ENCODE assay signal across 8 cellular contexts in the genomic region with DNA sequence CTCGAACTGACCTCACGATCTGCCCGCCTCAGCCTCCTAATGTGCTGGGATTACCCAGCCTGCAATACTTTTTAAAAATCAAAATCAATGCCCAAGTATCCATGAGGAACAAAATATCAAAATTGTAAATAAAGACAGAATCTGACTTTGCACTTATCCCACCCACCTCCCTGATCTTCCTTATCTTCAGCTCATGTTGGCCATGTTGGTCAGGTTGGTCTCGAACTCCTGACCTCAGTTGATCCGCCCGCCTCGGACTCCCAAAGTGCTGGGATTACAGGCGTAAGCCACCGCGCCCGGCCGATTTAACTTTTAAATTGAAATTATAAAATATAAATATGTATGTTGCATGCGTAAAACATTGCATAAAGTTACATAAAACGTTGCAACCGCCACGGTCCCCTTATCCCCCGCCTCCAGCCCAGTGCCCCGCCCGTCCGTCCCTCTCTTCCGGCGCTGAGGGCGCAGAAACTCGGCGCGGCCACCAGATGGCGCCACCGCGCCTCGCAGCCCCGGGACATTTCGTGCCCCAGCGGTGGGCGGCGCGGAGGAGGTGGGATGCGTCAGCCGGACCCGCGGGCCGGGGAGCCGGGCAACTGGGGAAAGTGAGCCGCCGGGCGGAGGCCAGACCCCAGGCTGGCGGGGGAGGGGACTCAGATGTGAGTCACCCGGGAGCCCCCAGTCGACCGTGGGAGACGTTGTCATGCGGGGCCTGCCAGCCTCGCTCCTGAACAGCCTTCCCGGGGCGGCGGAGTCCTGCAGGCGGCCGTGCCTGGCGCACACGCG. TPM values are rescaled to one million over a fixed set of nuclear protein-coding genes. Genes with fewer than 3 reads are reported as not detected.
DNase-seq lines count a peak whose midpoint lies in the region; ATAC-seq and TF ChIP-seq lines count a peak whose summit lies in the region.

No MANE protein-coding gene starts in this region.

- peaks cover 17% of the 10 kb centered on the region for H4K20me1 ChIP-seq in hepatocyte (ENCODE audit: insufficient read depth, poor library complexity, severe bottlenecking)

- H3K4me1 ChIP-seq in ascending aorta (peaks cover 3 to 14% of the 10 kb centered on the region in 2 donors), hepatocyte (ENCODE audit: insufficient read depth) (peaks cover 20% of the 10 kb centered on the region), aorta (ENCODE audit: control insufficient read depth in 1 of 2, insufficient read depth in 2 of 2, low read length in 2 of 2) (no peaks in the 10 kb centered on the region)

- WGBS in hepatocyte (ENCODE audit: low lambda C conversion rate, missing lambda C conversion rate) = 12% methylated on average over 57 of the region's 60 CpGs
- WGBS in aorta, 2 donors = 6 to 8% methylated on average over 50 to 60 of the region's 60 CpGs

- H3K36me3 ChIP-seq in ascending aorta = peaks cover 11 to 15% of the 10 kb centered on the region in 2 donors
- no peaks in the 10 kb centered on the region for H3K36me3 ChIP-seq in hepatocyte (replicated peaks; ENCODE audit: insufficient read depth, low read depth)
- H3K36me3 ChIP-seq in aorta (ENCODE audit: control insufficient read depth in 1 of 2, insufficient read depth in 2 of 2, low read length in 1 of 2) = no peaks in the 10 kb centered on the region

- no peaks in the 10 kb centered on the region for H3K9me3 ChIP-seq in ascending aorta
- H3K9me3 ChIP-seq in hepatocyte (ENCODE audit: low read depth) = no peaks in the 10 kb centered on the region
- no peaks in the 10 kb centered on the region for H3K9me3 ChIP-seq in aorta (ENCODE audit: control insufficient read depth, low read length)

- H2AFZ ChIP-seq in hepatocyte = peak overlapping the region; percentile 28

- H3K4me3 ChIP-seq in ascending aorta (peak overlapping the region; percentile 94 to 98), hepatocyte (peak overlapping the region; percentile 15), retinal pigment epithelial cell (ENCODE audit: low read length) (peak overlapping the region; percentile 60), aorta (ENCODE audit: low read length in 2 of 2) (peak overlapping the region in 1 of 2 donors; percentile 42)

- peak overlapping the region; percentile 88 to 95 for H3K27ac ChIP-seq in ascending aorta
- H3K27ac ChIP-seq in hepatocyte = peak overlapping the region; percentile 75
- peak overlapping the region in 1 of 2 donors; percentile 95 for H3K27ac ChIP-seq in aorta (ENCODE audit: low read depth in 1 of 2, low read length in 2 of 2)

- DNase-seq in D341Med (ENCODE audit: low spot score) = peak; percentile 94
- DNase-seq in GOT3 (lab: John Stamatoyannopoulos, UW) = peak; percentile 84
- peak; percentile 37 for DNase-seq in NCI-H1092 (lab: John Stamatoyannopoulos, UW)
- peak; percentile 75 to 83 (median 79) for DNase-seq in T-helper 2 cell
- DNase-seq in ascending aorta (ENCODE audit: low spot score in 2 of 2) = peak; percentile 71 to 96
- DNase-seq in hepatocyte (ENCODE audit: low spot score) = peak; percentile 96
- DNase-seq in retinal pigment epithelial cell (ENCODE audit: low read depth) = no peak
- DNase-seq in aorta = peak; percentile 93 to 97

- TF ChIP-seq CTCF in ascending aorta (IDR thresholded peaks at IDR 0.05) (peak; percentile 96 to 100 (median 99)), hepatocyte (IDR thresholded peaks at IDR 0.05; ENCODE audit: poor library complexity) (peak; percentile 99), retinal pigment epithelial cell (conservative IDR thresholded peaks at IDR 0.05; ENCODE audit: low read depth, low read length) (peak; percentile 80)

- H3K9me2 ChIP-seq in hepatocyte (replicated peaks; ENCODE audit: insufficient read depth) = no peaks in the 10 kb centered on the region

- peak; percentile 79 for ATAC-seq in aorta (ENCODE audit: low FRiP score)

- intact Hi-C loops in ascending aorta (cut with DNase I) (loop anchor here (1.0 to 5.0 kb wide), 7 partner anchors 50 to 163 kb away; no protein-coding TSS in a partner anchor), aorta (cut with DNase I) (loop anchor here (1.0 to 2.0 kb wide), 4 partner anchors 104 to 137 kb away; no protein-coding TSS in a partner anchor)

- H3K4me2 ChIP-seq in hepatocyte = peak overlapping the region; percentile 88

- peaks cover 19% of the 10 kb centered on the region for H3K79me2 ChIP-seq in hepatocyte

- H3K27me3 ChIP-seq in ascending aorta (no peaks in the 10 kb centered on the region), hepatocyte (no peaks in the 10 kb centered on the region), aorta (ENCODE audit: control insufficient read depth in 1 of 2, insufficient read depth in 2 of 2, low read length in 1 of 2) (no peaks in the 10 kb centered on the region)

RNA-seq across cellular contexts. Expression of a gene that starts 1.5 kb away (rescaled TPM):
- total RNA-seq in ascending aorta (514 TPM), hepatocyte (126 and 129 TPM in 2 replicates), aorta (100 to 1,000 TPM in 1 of 2 donors, 10 to 100 TPM in 1; 99.5 to 185 TPM)
- polyA plus RNA-seq in hepatocyte (229 and 299 TPM in 2 replicates), aorta (100 to 1,000 TPM; 127 to 262 TPM)

RNA-seq across cellular contexts. Expression of a gene that starts 17.7 kb away (rescaled TPM):
- 38.7 TPM for total RNA-seq in ascending aorta
- 44.7 and 48.4 TPM in 2 replicates for total RNA-seq in hepatocyte
- polyA plus RNA-seq in hepatocyte = 28.9 and 42.0 TPM in 2 replicates
- total RNA-seq in aorta = 10 to 100 TPM; 18.0 to 19.7 TPM
- polyA plus RNA-seq in aorta = 1 to 10 TPM; 7.1 to 7.4 TPM

RNA-seq across cellular contexts. Expression of a gene that starts 47.0 kb away (rescaled TPM):
- 55.0 TPM for total RNA-seq in ascending aorta
- total RNA-seq in hepatocyte = 38.3 and 47.4 TPM in 2 replicates
- 188 and 213 TPM in 2 replicates for polyA plus RNA-seq in hepatocyte
- 10 to 100 TPM; 27.8 to 32.7 TPM for total RNA-seq in aorta
- 10 to 100 TPM; 41.7 to 41.9 TPM for polyA plus RNA-seq in aorta
